Comparison of ENCODE assay signal across 24 cellular contexts in the genomic region with DNA sequence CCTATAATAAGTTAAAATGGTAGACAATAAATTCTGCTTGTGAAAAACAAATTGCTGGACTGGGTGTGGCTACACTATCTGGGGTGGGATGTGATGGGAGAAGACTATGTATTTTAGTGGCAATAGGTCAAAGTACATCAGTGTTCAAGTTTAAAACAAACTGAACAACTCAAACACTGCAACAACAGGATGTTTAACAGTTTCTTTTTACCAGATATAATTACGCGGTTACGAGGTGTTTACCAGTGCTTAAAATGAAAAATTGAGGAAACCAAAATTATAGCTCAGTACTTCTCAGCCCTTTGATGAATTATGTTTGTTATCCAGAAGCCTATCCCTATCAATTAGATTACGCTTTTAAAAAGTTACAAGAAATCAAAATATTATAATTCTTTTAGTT. TPM values are rescaled to one million over a fixed set of nuclear protein-coding genes. Genes with fewer than 3 reads are reported as not detected.
A peak's percentile ranks its signal among the peaks of the same experiment; 100 is the strongest.
DNase-seq lines count a peak whose midpoint lies in the region; ATAC-seq and TF ChIP-seq lines count a peak whose summit lies in the region.
"Had no signal": no experiment of that assay in that cellular context is flagged by ENCODE, and none has a peak within 500 bp of the region (broad histone marks: within the 10 kb centered on the region; RNA-seq: fewer than 3 reads in every experiment).

No MANE protein-coding gene starts in this region.

- peaks cover 29% of the 10 kb centered on the region for H3K4me1 ChIP-seq in hepatocyte (ENCODE audit: insufficient read depth)
- H3K4me1 ChIP-seq in psoas muscle: peaks cover 20% of the 10 kb centered on the region

- H3K4me2 ChIP-seq in hepatocyte: peak overlapping the region; percentile 87

- DNase-seq in DMS53 (lab: John Stamatoyannopoulos, UW) (peak; percentile 22), DMS53 treated with DMSO at 0.1 percent for 48 hours (lab: John Stamatoyannopoulos, UW; ENCODE audit: unreplicated experiment) (no peak), NCI-H69 (lab: John Stamatoyannopoulos, UW) (peak; percentile 57), hepatocyte (ENCODE audit: low spot score) (no peak), psoas muscle (no peak), EL (no peak)
- DNase-seq: 8988T; activated CD4-positive, alpha-beta T cell treated with anti-CD3 and anti-CD28 coated beads, Interleukin-2, amount 10 ng/mL, durations not matched to agents 24 days and 14 days; activated CD8-positive, alpha-beta memory T cell treated with anti-CD3 and anti-CD28 coated beads, Interleukin-2, amount 10 ng/mL, durations not matched to agents 7 days and 5 days; activated naive CD8-positive, alpha-beta T cell treated with anti-CD3 and anti-CD28 coated beads, Interleukin-2, amount 50 U/mL, for 24 hours; brain microvascular endothelial cell; NCI-H1092; NCI-H2107; NCI-H510A; nucleus accumbens; Right ventricle myocardium superior; spleen; stimulated activated CD4-positive, alpha-beta T cell treated with anti-CD3 and anti-CD28 coated beads, Interleukin-4, amount 100 ng/mL, for 24 hours; T-cell; upper lobe of right lung had no signal

- H3K36me3 ChIP-seq in hepatocyte (replicated peaks; ENCODE audit: insufficient read depth, low read depth) (no peaks in the 10 kb centered on the region), psoas muscle (ENCODE audit: insufficient read depth in 1 of 2, low read depth in 1 of 2) (no peaks in the 10 kb centered on the region)
- H3K36me3 ChIP-seq: brain microvascular endothelial cell, upper lobe of right lung had no signal

- TF ChIP-seq CTCF in hepatocyte (IDR thresholded peaks at IDR 0.05; ENCODE audit: poor library complexity) (no peak), psoas muscle (IDR thresholded peaks at IDR 0.05) (no peak)

- H3K9me2 ChIP-seq in hepatocyte (replicated peaks; ENCODE audit: insufficient read depth): no peaks in the 10 kb centered on the region

- intact Hi-C loops in psoas muscle (cut with DNase I): loop anchor here in 1 of 2 donors (5.0 kb wide), 1 partner anchor 77 kb away; no protein-coding TSS in a partner anchor

- no peaks in the 10 kb centered on the region for H3K27me3 ChIP-seq in hepatocyte
- no peaks in the 10 kb centered on the region for H3K27me3 ChIP-seq in psoas muscle (ENCODE audit: insufficient read depth in 3 of 3, low read length in 2 of 3)
- H3K27me3 ChIP-seq: brain microvascular endothelial cell, spleen, upper lobe of right lung had no signal

- no peak overlapping the region for H2AFZ ChIP-seq in hepatocyte

- no peak overlapping the region for H3K4me3 ChIP-seq in hepatocyte
- H3K4me3 ChIP-seq in psoas muscle: no peak overlapping the region
- H3K4me3 ChIP-seq: coronary artery, spleen, upper lobe of right lung had no signal

- H3K27ac ChIP-seq in hepatocyte (peak overlapping the region; percentile 99), psoas muscle (peak overlapping the region; percentile 30)
- H3K27ac ChIP-seq: brain microvascular endothelial cell, coronary artery, spleen, upper lobe of right lung had no signal

- H3K79me2 ChIP-seq in hepatocyte: peaks cover 70% of the 10 kb centered on the region

- H4K20me1 ChIP-seq in hepatocyte (ENCODE audit: insufficient read depth, poor library complexity, severe bottlenecking): no peaks in the 10 kb centered on the region

- no peak for ATAC-seq in psoas muscle
- no peak for ATAC-seq in activated CD4-positive, CD25-positive, alpha-beta regulatory T cell treated with anti-CD3 and anti-CD28 coated beads, Interleukin-2, amount 50 U/mL, for 24 hours
- no peak for ATAC-seq in HG02970 (IDR thresholded peaks at IDR 0.05; ENCODE audit: low FRiP score, unreplicated experiment)
- ATAC-seq: activated CD8-positive, alpha-beta memory T cell treated with anti-CD3 and anti-CD28 coated beads, Interleukin-2, amount 10 ng/mL, durations not matched to agents 7 days and 5 days; activated naive CD8-positive, alpha-beta T cell treated with anti-CD3 and anti-CD28 coated beads, Interleukin-2, amount 50 U/mL, for 24 hours; activated T-helper 17 cell treated with anti-CD3 and anti-CD28 coated beads, Interleukin-2, amount 50 U/mL, for 72 hours; T-cell; upper lobe of right lung had no signal

- no peaks in the 10 kb centered on the region for H3K9me3 ChIP-seq in hepatocyte (ENCODE audit: low read depth)
- no peaks in the 10 kb centered on the region for H3K9me3 ChIP-seq in psoas muscle
- H3K9me3 ChIP-seq: spleen, upper lobe of right lung had no signal

- 53% methylated on average over 4 of the region's 4 CpGs for WGBS in hepatocyte (ENCODE audit: low lambda C conversion rate, missing lambda C conversion rate)
- 93 to 98% (median 95%) methylated on average over 4 of the region's 4 CpGs for WGBS in psoas muscle, 3 donors

RNA-seq across cellular contexts. Expression of gene PRDM10, which starts 3.2 kb away (rescaled TPM):
- 7.1 and 8.1 TPM in 2 replicates for total RNA-seq in hepatocyte
- polyA plus RNA-seq in hepatocyte: 3.8 and 4.6 TPM in 2 replicates
- total RNA-seq in psoas muscle: 1 to 10 TPM; 4.2 to 7.8 (median 5.9) TPM
- 1 to 10 TPM; 2.5 to 4.1 (median 2.9) TPM for polyA plus RNA-seq in psoas muscle

Comparison
In these comparisons a context has a peak if more than half of its experiments do, and no peak if none do; other contexts are left out.
1. DNase-seq: peak in DMS53 (single experiment) and NCI-H69 (single experiment); none in DMS53 treated with DMSO at 0.1 percent for 48 hours (single experiment), hepatocyte (single experiment), psoas muscle (0 of 2) and EL (single experiment).